Comparison of ENCODE assay signal across 2 cellular contexts in genomic region chr16:55329791-55330190, GRCh38.
TF ChIP-seq lines count a peak whose summit lies in the region.

No MANE protein-coding gene starts in this region.

TF ChIP-seq in GM23338, 12 proteins besides CTCF, POLR2A, EP300 and RAD21 (continued from another document):
- TF ChIP-seq REST (IDR thresholded peaks at IDR 0.05; ENCODE audit: unreplicated experiment) = no peak
- no peak for TF ChIP-seq JUNB (IDR thresholded peaks at IDR 0.05; ENCODE audit: unreplicated experiment)
- TF ChIP-seq, protein P1, sequence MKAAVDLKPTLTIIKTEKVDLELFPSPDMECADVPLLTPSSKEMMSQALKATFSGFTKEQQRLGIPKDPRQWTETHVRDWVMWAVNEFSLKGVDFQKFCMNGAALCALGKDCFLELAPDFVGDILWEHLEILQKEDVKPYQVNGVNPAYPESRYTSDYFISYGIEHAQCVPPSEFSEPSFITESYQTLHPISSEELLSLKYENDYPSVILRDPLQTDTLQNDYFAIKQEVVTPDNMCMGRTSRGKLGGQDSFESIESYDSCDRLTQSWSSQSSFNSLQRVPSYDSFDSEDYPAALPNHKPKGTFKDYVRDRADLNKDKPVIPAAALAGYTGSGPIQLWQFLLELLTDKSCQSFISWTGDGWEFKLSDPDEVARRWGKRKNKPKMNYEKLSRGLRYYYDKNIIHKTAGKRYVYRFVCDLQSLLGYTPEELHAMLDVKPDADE (IDR thresholded peaks at IDR 0.05) = no peak
- TF ChIP-seq ZNF114 (CRISPR knock-in tag; IDR thresholded peaks at IDR 0.05) = no peak
- TF ChIP-seq EZH2phosphoT487 (IDR thresholded peaks at IDR 0.05; ENCODE audit: unreplicated experiment) = no peak
- TF ChIP-seq ZNF331 (CRISPR knock-in tag; IDR thresholded peaks at IDR 0.05; ENCODE audit: low read depth) = no peak

TF ChIP-seq in SK-N-SH, 30 proteins besides CTCF, POLR2A, EP300 and RAD21 (continued from another document):
- TF ChIP-seq REST (IDR thresholded peaks at IDR 0.05; ENCODE audit: low read depth, low read length) = no peak
- TF ChIP-seq IRF3 (IDR thresholded peaks at IDR 0.05; ENCODE audit: low read depth, low read length) = no peak
- TF ChIP-seq, protein P2, sequence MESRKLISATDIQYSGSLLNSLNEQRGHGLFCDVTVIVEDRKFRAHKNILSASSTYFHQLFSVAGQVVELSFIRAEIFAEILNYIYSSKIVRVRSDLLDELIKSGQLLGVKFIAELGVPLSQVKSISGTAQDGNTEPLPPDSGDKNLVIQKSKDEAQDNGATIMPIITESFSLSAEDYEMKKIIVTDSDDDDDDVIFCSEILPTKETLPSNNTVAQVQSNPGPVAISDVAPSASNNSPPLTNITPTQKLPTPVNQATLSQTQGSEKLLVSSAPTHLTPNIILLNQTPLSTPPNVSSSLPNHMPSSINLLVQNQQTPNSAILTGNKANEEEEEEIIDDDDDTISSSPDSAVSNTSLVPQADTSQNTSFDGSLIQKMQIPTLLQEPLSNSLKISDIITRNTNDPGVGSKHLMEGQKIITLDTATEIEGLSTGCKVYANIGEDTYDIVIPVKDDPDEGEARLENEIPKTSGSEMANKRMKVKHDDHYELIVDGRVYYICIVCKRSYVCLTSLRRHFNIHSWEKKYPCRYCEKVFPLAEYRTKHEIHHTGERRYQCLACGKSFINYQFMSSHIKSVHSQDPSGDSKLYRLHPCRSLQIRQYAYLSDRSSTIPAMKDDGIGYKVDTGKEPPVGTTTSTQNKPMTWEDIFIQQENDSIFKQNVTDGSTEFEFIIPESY (IDR thresholded peaks at IDR 0.05; ENCODE audit: borderline replicate concordance, low read depth) = no peak
- no peak for TF ChIP-seq CHD2 (IDR thresholded peaks at IDR 0.05; ENCODE audit: low read length, partially characterized antibody)
